1 cellular context compared by ENCODE assay signal in genomic region chr3:78870484-78870883, GRCh38.
TF ChIP-seq lines count a peak whose summit lies in the region.

No MANE protein-coding gene starts in this region.

TF ChIP-seq in A549, 52 proteins besides CTCF, POLR2A, EP300 and RAD21 (continued from another document):
- TF ChIP-seq CHD4 (IDR thresholded peaks at IDR 0.05; ENCODE audit: borderline replicate concordance) (no peak), ZC3H11A (IDR thresholded peaks at IDR 0.05) (no peak), KDM5A (IDR thresholded peaks at IDR 0.05) (no peak), ZSCAN20 (CRISPR knock-in tag; IDR thresholded peaks at IDR 0.05) (no peak)
